ENCODE assay signal across 8 cellular contexts in the genomic region with DNA sequence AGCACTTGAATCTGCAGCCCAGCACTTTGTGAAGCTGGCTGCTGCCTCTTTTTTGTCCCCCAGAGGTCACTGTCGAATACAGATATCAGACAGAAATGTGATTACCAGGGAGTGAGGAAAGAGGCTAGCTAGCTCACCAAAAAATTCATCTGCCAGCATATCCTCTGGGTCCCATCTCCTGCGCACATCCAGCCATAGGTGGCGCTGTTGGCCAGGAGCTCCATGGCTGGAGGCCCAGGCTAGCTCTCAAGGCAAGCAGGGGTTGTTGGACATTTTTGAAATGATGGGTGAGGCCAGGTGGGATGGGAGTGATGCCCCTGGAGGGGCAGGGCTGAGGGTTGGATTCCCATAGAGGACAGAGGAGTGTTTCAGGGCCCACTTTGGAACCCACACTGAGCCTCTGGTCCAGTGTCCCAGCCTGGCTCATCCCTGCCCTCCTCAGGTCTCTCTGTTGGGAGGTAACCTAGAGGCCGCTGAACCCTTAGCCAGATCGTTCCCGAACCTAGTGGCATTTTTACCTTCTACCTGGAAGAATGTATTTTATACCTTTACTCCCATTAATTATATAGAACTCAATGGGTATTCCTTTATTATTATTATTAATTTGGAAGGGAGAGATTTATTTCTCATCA. TPM values are rescaled to one million over a fixed set of nuclear protein-coding genes. Genes with fewer than 3 reads are reported as not detected.
A peak's percentile ranks its signal among the peaks of the same experiment; 100 is the strongest.
DNase-seq lines count a peak whose midpoint lies in the region; TF ChIP-seq lines count a peak whose summit lies in the region.

No MANE protein-coding gene starts in this region.

- POLR2A ChIA-PET in HEK293 (lab: Yijun Ruan, JAX), result interaction anchor here (1.4 kb wide), 1 partner anchor 178 kb away, joined by 11 read pairs; no protein-coding TSS in a partner anchor

- CTCF ChIA-PET in HEK293 (lab: Yijun Ruan, JAX), result interaction anchor here (0.6 to 12.8 kb wide), 49 partner anchors 9 to 558 kb away, joined by 3 to 203 read pairs (median 4); partner anchors contain the start of genes LBX1 and NPM3

- H3K36me3 ChIP-seq in HEK293 (ENCODE audit: control insufficient read depth in 2 of 2, insufficient read depth in 1 of 2, low read length in 2 of 2) (peaks cover 4 to 30% of the 10 kb centered on the region in 2 experiments; a peak in 2 of 3 replicates), breast epithelium (no peaks in the 10 kb centered on the region)

- DNase-seq in DMS 273 (lab: John Stamatoyannopoulos, UW; ENCODE audit: unreplicated experiment), result peak; percentile 92
- DNase-seq in NCI-H2171 treated with DMSO at 0.1 percent for 48 hours (lab: John Stamatoyannopoulos, UW), result peak; percentile 80
- peak; percentile 45 to 73 for DNase-seq in breast epithelium (ENCODE audit: low spot score in 2 of 2)
- DNase-seq in islet precursor cell, result peak; percentile 95
- peak; percentile 21 to 63 for DNase-seq in stimulated activated CD4-positive, alpha-beta T cell treated with anti-CD3 and anti-CD28 coated beads, Interleukin-1b, Interleukin-23, amount 100 ng/mL, for 4 hours (ENCODE audit: low read depth in 2 of 2)
- DNase-seq in NCI-H187 treated with DMSO at 0.1 percent for 48 hours (lab: John Stamatoyannopoulos, UW), result no peak

- H3K4me1 ChIP-seq in HEK293 (ENCODE audit: control insufficient read depth, insufficient read depth, low read length) (no peaks in the 10 kb centered on the region), breast epithelium (no peaks in the 10 kb centered on the region)

- peak; percentile 98 for TF ChIP-seq CTCF in HEK293 (tag by site-specific recombination; IDR thresholded peaks at IDR 0.05)
- peak; percentile 93 for TF ChIP-seq CTCF in WI38 (IDR thresholded peaks at IDR 0.05; ENCODE audit: low read depth, low read length)
- TF ChIP-seq CTCF in breast epithelium (IDR thresholded peaks at IDR 0.05), result peak; percentile 38 to 86 (median 77)

- no peaks in the 10 kb centered on the region for H3K27me3 ChIP-seq in breast epithelium

- TF ChIP-seq POLR2A in breast epithelium (IDR thresholded peaks at IDR 0.05), result no peak

- intact Hi-C loops in breast epithelium (cut with DNase I; ENCODE audit: low total_unique reads), result loop anchor here (10.0 kb wide), 1 partner anchor 172 kb away; the partner anchor contains the start of gene FGF8

- H3K27ac ChIP-seq in HEK293 (ENCODE audit: extremely low read depth, low read depth, low read length) (no peak overlapping the region), breast epithelium (no peak overlapping the region)

- H3K4me3 ChIP-seq in HEK293 (ENCODE audit: low read depth, low read length) (no peak overlapping the region), WI38 (ENCODE audit: low read depth, low read length) (no peak overlapping the region), breast epithelium (no peak overlapping the region)

- H3K9me3 ChIP-seq in HEK293 (ENCODE audit: control insufficient read depth, insufficient read depth, low read depth, low read length) (no peaks in the 10 kb centered on the region), breast epithelium (no peaks in the 10 kb centered on the region)

TF ChIP-seq in HEK293, 187 proteins besides CTCF, POLR2A, EP300 and RAD21 (continues in another document):
- no peak for TF ChIP-seq ZNF184 (tag by site-specific recombination; IDR thresholded peaks at IDR 0.05)
- no peak for TF ChIP-seq MZF1 (tag by site-specific recombination; IDR thresholded peaks at IDR 0.05; ENCODE audit: borderline replicate concordance)
- TF ChIP-seq SETDB1 (IDR thresholded peaks at IDR 0.05; ENCODE audit: insufficient read length, low read length), result no peak
- peak; percentile 59 for TF ChIP-seq ZBTB48 (tag by site-specific recombination; IDR thresholded peaks at IDR 0.05)
- TF ChIP-seq ZFP41 (tag by site-specific recombination; IDR thresholded peaks at IDR 0.05; ENCODE audit: borderline replicate concordance), result no peak
- TF ChIP-seq ZNF211 (tag by site-specific recombination; IDR thresholded peaks at IDR 0.05; ENCODE audit: low read depth), result no peak
- TF ChIP-seq ZFHX2 (tag by site-specific recombination; conservative IDR thresholded peaks at IDR 0.05), result no peak
- TF ChIP-seq ZSCAN5A (tag by site-specific recombination; IDR thresholded peaks at IDR 0.05), result no peak
- TF ChIP-seq ZNF138 (tag by site-specific recombination; IDR thresholded peaks at IDR 0.05; ENCODE audit: borderline replicate concordance), result no peak
- TF ChIP-seq ZBTB21 (tag by site-specific recombination; IDR thresholded peaks at IDR 0.05), result no peak
- TF ChIP-seq ZNF354C (tag by site-specific recombination; IDR thresholded peaks at IDR 0.05; ENCODE audit: borderline replicate concordance, low read depth), result no peak
- no peak for TF ChIP-seq ZNF175 (tag by site-specific recombination; IDR thresholded peaks at IDR 0.05)
- TF ChIP-seq, protein P1, sequence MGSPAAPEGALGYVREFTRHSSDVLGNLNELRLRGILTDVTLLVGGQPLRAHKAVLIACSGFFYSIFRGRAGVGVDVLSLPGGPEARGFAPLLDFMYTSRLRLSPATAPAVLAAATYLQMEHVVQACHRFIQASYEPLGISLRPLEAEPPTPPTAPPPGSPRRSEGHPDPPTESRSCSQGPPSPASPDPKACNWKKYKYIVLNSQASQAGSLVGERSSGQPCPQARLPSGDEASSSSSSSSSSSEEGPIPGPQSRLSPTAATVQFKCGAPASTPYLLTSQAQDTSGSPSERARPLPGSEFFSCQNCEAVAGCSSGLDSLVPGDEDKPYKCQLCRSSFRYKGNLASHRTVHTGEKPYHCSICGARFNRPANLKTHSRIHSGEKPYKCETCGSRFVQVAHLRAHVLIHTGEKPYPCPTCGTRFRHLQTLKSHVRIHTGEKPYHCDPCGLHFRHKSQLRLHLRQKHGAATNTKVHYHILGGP (tag by site-specific recombination; IDR thresholded peaks at IDR 0.05), result no peak
- 0 out of 2 replicates have a peak, but pooled peaks have one; percentile 22 for TF ChIP-seq SP7 (tag by site-specific recombination; IDR thresholded peaks at IDR 0.05)
- TF ChIP-seq ZNF146 (tag by site-specific recombination; IDR thresholded peaks at IDR 0.05), result no peak
- TF ChIP-seq, protein P2, sequence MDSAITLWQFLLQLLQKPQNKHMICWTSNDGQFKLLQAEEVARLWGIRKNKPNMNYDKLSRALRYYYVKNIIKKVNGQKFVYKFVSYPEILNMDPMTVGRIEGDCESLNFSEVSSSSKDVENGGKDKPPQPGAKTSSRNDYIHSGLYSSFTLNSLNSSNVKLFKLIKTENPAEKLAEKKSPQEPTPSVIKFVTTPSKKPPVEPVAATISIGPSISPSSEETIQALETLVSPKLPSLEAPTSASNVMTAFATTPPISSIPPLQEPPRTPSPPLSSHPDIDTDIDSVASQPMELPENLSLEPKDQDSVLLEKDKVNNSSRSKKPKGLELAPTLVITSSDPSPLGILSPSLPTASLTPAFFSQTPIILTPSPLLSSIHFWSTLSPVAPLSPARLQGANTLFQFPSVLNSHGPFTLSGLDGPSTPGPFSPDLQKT (IDR thresholded peaks at IDR 0.05; ENCODE audit: borderline replicate concordance, low read depth, low read length), result no peak
- TF ChIP-seq ZNF701 (tag by site-specific recombination; IDR thresholded peaks at IDR 0.05), result no peak
- TF ChIP-seq ZFP69B (tag by site-specific recombination; IDR thresholded peaks at IDR 0.05), result peak; percentile 91
- TF ChIP-seq ZSCAN30 (tag by site-specific recombination; IDR thresholded peaks at IDR 0.05), result peak; percentile 87; the same call in 1 of the 2 replicates
- TF ChIP-seq ZNF76 (tag by site-specific recombination; IDR thresholded peaks at IDR 0.05; ENCODE audit: borderline replicate concordance, low read depth), result no peak
- TF ChIP-seq, protein P3, sequence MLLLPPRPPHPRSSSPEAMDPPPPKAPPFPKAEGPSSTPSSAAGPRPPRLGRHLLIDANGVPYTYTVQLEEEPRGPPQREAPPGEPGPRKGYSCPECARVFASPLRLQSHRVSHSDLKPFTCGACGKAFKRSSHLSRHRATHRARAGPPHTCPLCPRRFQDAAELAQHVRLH (tag by site-specific recombination; IDR thresholded peaks at IDR 0.05), result no peak
- TF ChIP-seq ZBTB7A (tag by site-specific recombination; IDR thresholded peaks at IDR 0.05; ENCODE audit: low read depth), result no peak
- TF ChIP-seq ZNF114 (tag by site-specific recombination; IDR thresholded peaks at IDR 0.05), result no peak
- no peak for TF ChIP-seq ZNF530 (tag by site-specific recombination; IDR thresholded peaks at IDR 0.05; ENCODE audit: low read depth)
- no peak for TF ChIP-seq ZNF112 (tag by site-specific recombination; IDR thresholded peaks at IDR 0.05)
- TF ChIP-seq, protein P4, sequence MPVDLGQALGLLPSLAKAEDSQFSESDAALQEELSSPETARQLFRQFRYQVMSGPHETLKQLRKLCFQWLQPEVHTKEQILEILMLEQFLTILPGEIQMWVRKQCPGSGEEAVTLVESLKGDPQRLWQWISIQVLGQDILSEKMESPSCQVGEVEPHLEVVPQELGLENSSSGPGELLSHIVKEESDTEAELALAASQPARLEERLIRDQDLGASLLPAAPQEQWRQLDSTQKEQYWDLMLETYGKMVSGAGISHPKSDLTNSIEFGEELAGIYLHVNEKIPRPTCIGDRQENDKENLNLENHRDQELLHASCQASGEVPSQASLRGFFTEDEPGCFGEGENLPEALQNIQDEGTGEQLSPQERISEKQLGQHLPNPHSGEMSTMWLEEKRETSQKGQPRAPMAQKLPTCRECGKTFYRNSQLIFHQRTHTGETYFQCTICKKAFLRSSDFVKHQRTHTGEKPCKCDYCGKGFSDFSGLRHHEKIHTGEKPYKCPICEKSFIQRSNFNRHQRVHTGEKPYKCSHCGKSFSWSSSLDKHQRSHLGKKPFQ (tag by site-specific recombination; IDR thresholded peaks at IDR 0.05), result no peak

RNA-seq across cellular contexts. Expression of gene DPCD, which starts 14.8 kb away (rescaled TPM):
- 10 to 100 TPM; 17.0 to 25.9 (median 24.7) TPM for total RNA-seq in breast epithelium

RNA-seq across cellular contexts. Expression of gene POLL, which starts 14.8 kb away (rescaled TPM):
- total RNA-seq in breast epithelium, result 10 to 100 TPM; 19.5 to 31.6 (median 20.3) TPM
